Comparison of ENCODE assay signal across 20 cellular contexts in genomic region chr11:68033708-68034045, GRCh38. TPM values are rescaled to one million over a fixed set of nuclear protein-coding genes. Genes with fewer than 3 reads are reported as not detected.
DNase-seq lines count a peak whose midpoint lies in the region; ATAC-seq and TF ChIP-seq lines count a peak whose summit lies in the region.
"Had no signal": no experiment of that assay in that cellular context is flagged by ENCODE, and none has a peak within 500 bp of the region (broad histone marks: within the 10 kb centered on the region; RNA-seq: fewer than 3 reads in every experiment).

No MANE protein-coding gene starts in this region.

- peak overlapping the region in 1 of 4 donors; percentile 8 for H3K4me3 ChIP-seq in adrenal gland
- H3K4me3 ChIP-seq in gastrocnemius medialis: no peak overlapping the region
- H3K4me3 ChIP-seq in spleen: no peak overlapping the region
- H3K4me3 ChIP-seq: prostate gland had no signal

- H3K4me1 ChIP-seq in adrenal gland (replicated peaks in 1 of 2) (peaks cover 60 to 74% of the 10 kb centered on the region in 2 donors), gastrocnemius medialis (peaks cover 41 to 56% of the 10 kb centered on the region in 2 donors), spleen (peaks cover 37 to 87% (median 62%) of the 10 kb centered on the region in 6 donors)

- H3K9me3 Mint-ChIP-seq in immature natural killer cell: peaks cover 0 to 3% (median 0%) of the 10 kb centered on the region in 6 donors
- H3K9me3 Mint-ChIP-seq: natural killer cell had no signal

- ATAC-seq in gastrocnemius medialis: peak; percentile 11 to 23
- ATAC-seq in HG02970 (IDR thresholded peaks at IDR 0.05; ENCODE audit: low FRiP score, unreplicated experiment): no peak
- ATAC-seq: natural killer cell had no signal

- peak overlapping the region; percentile 78 to 98 (median 87) for H3K27ac ChIP-seq in adrenal gland
- peak overlapping the region; percentile 62 to 97 (median 83) for H3K27ac ChIP-seq in gastrocnemius medialis
- H3K27ac ChIP-seq in spleen: peak overlapping the region in 2 of 8 donors; percentile 14 to 15
- H3K27ac ChIP-seq: prostate gland had no signal

- H3K36me3 ChIP-seq in adrenal gland (replicated peaks in 1 of 2) (peaks cover 0 to 28% of the 10 kb centered on the region in 2 donors), gastrocnemius medialis (peaks cover 0 to 13% of the 10 kb centered on the region in 2 donors), spleen (peaks cover 0 to 40% (median 16%) of the 10 kb centered on the region in 6 donors)

- H3K27me3 Mint-ChIP-seq in immature natural killer cell (ENCODE audit: low read depth in 3 of 3): peaks cover 3 to 18% (median 3%) of the 10 kb centered on the region in 3 donors

- intact Hi-C loops in adrenal gland (cut with DNase I) (no loop called here), gastrocnemius medialis (cut with DNase I; ENCODE audit: low total_unique reads) (loop anchor here (5.0 to 10.0 kb wide), 2 partner anchors 239 to 449 kb away; partner anchors contain the start of genes C11orf24 and GSTP1), spleen (cut with DNase I; ENCODE audit: low total_unique reads) (no loop called here)

- in situ Hi-C loops in G401 (cut with HindIII; ENCODE audit: low sequenced_read_pairs): no loop called here
- in situ Hi-C loops in gastrocnemius medialis (cut with MboI; ENCODE audit: low sequenced_read_pairs in 4 of 4): no loop called here

- peak; percentile 13 to 91 for TF ChIP-seq POLR2A in adrenal gland (IDR thresholded peaks at IDR 0.05)
- TF ChIP-seq POLR2A in gastrocnemius medialis (IDR thresholded peaks at IDR 0.05): no peak
- no peak for TF ChIP-seq POLR2A in spleen (IDR thresholded peaks at IDR 0.05)

- 33 to 63% (median 40%) methylated on average over 2 to 12 of the region's 12 CpGs for WGBS in adrenal gland, 4 donors
- WGBS in spleen, 5 donors: 86 to 97% (median 95%) methylated on average over 4 to 12 of the region's 12 CpGs

- H3K27me3 ChIP-seq in adrenal gland (no peaks in the 10 kb centered on the region), gastrocnemius medialis (no peaks in the 10 kb centered on the region), spleen (replicated peaks in 1 of 7) (no peaks in the 10 kb centered on the region)

- DNase-seq in G401 (ENCODE audit: low spot score) (peak; percentile 25), adrenal gland (peak; percentile 88 to 98 (median 97)), immature natural killer cell (no peak), gastrocnemius medialis (peak; percentile 50 to 83), spleen (no peak), iPS-NIHi11 (ENCODE audit: low spot score) (no peak), ecto neural progenitor cell (ENCODE audit: low spot score) (no peak)
- DNase-seq: activated CD4-positive, alpha-beta T cell treated with anti-CD3 and anti-CD28 coated beads, Interleukin-2, amount 50 U/mL, for 1 hour; activated naive CD4-positive, alpha-beta T cell treated with Interleukin-2 at 50 U/mL for 16 hours; EL; GOT3; islet precursor cell; mesendoderm; natural killer cell; NCI-H1092 treated with DMSO at 0.1 percent for 48 hours; NCI-H2081; NCI-H524; stimulated activated CD4-positive, alpha-beta T cell treated with anti-CD3 and anti-CD28 coated beads, Interleukin-4, amount 100 ng/mL, for 4 hours had no signal

- TF ChIP-seq CTCF in adrenal gland (IDR thresholded peaks at IDR 0.05) (peak in 1 of 6 experiments; percentile 9), gastrocnemius medialis (IDR thresholded peaks at IDR 0.05 in 4 of 5, conservative IDR thresholded peaks at IDR 0.05 in 1 of 5) (no peak), spleen (IDR thresholded peaks at IDR 0.05 in 8 of 11, conservative IDR thresholded peaks at IDR 0.05 in 3 of 11) (no peak)

- H3K27ac Mint-ChIP-seq in immature natural killer cell: peak overlapping the region in 4 of 6 donors; percentile 30 to 86 (median 72)

- H3K36me3 Mint-ChIP-seq in immature natural killer cell: peaks cover 0 to 4% (median 0%) of the 10 kb centered on the region in 3 donors
- H3K36me3 Mint-ChIP-seq: natural killer cell had no signal

- H3K9me3 ChIP-seq in adrenal gland (replicated peaks in 1 of 3) (no peaks in the 10 kb centered on the region), gastrocnemius medialis (no peaks in the 10 kb centered on the region), spleen (no peaks in the 10 kb centered on the region)
- H3K9me3 ChIP-seq: prostate gland had no signal

- H3K4me1 Mint-ChIP-seq in immature natural killer cell: peaks cover 42 to 51% of the 10 kb centered on the region in 2 donors

- H3K4me3 Mint-ChIP-seq in immature natural killer cell: peak overlapping the region in 1 of 5 donors; percentile 15
- H3K4me3 Mint-ChIP-seq: natural killer cell had no signal

RNA-seq across cellular contexts. Expression of gene NDUFS8, which starts 3.2 kb away (rescaled TPM):
- 177 and 212 TPM in 2 replicates for total RNA-seq in G401 (2014; rRNA removed; shearing (Covaris generic))
- 1,000 to 10,000 TPM in 1 of 8 donors, 100 to 1,000 TPM in 7; 425 to 1,037 (median 520) TPM for total RNA-seq in adrenal gland
- 100 to 1,000 TPM; 199 to 814 (median 571) TPM for polyA plus RNA-seq in adrenal gland
- polyA plus RNA-seq in immature natural killer cell: 100 to 1,000 TPM; 204 to 258 (median 215) TPM
- 100 to 1,000 TPM; 242 to 432 (median 307) TPM for total RNA-seq in gastrocnemius medialis
- 100 to 1,000 TPM in 2 of 7 donors, 10 to 100 TPM in 5; 75.4 to 125 (median 91.5) TPM for total RNA-seq in spleen
- polyA plus RNA-seq in spleen: 100 to 1,000 TPM in 2 of 3 donors, 10 to 100 TPM in 1; 94.8 to 132 (median 105) TPM

RNA-seq across cellular contexts. Expression of gene TCIRG1, which starts 5.1 kb away (rescaled TPM):
- 9.7 and 9.8 TPM in 2 replicates for total RNA-seq in G401 (2014; rRNA removed; shearing (Covaris generic))
- total RNA-seq in adrenal gland (100 to 1,000 TPM; 112 to 384 (median 258) TPM), gastrocnemius medialis (10 to 100 TPM; 13.4 to 24.5 (median 14.1) TPM), spleen (100 to 1,000 TPM; 286 to 540 (median 360) TPM)
- polyA plus RNA-seq in adrenal gland (1,000 to 10,000 TPM in 1 of 3 donors, 100 to 1,000 TPM in 1, 10 to 100 TPM in 1; 28.4 to 1,150 (median 823) TPM), immature natural killer cell (100 to 1,000 TPM in 1 of 3 donors, 10 to 100 TPM in 2; 93.0 to 132 (median 93.3) TPM), spleen (100 to 1,000 TPM; 199 to 707 (median 698) TPM)

RNA-seq across cellular contexts. Expression of gene ALDH3B1, which starts 23.6 kb away (rescaled TPM):
- 1.2 and 2.1 TPM in 2 replicates for total RNA-seq in G401 (2014; rRNA removed; shearing (Covaris generic))
- total RNA-seq in adrenal gland (10 to 100 TPM; 38.7 to 70.3 (median 59.0) TPM), gastrocnemius medialis (1 to 10 TPM; 2.2 to 5.1 (median 3.6) TPM), spleen (10 to 100 TPM; 24.8 to 46.8 (median 37.8) TPM)
- polyA plus RNA-seq in adrenal gland (10 to 100 TPM; 24.4 to 35.4 (median 26.9) TPM), immature natural killer cell (1 to 10 TPM in 2 of 3 donors, not detected in 1; 3.4 to 3.8 TPM), spleen (10 to 100 TPM in 1 of 3 donors, 1 to 10 TPM in 2; 7.8 to 16.4 (median 7.9) TPM)

RNA-seq across cellular contexts. Expression of gene UNC93B1, which starts 29.8 kb away (rescaled TPM):
- total RNA-seq in G401 (2014; rRNA removed; shearing (Covaris generic)): 17.8 and 34.7 TPM in 2 replicates
- total RNA-seq in adrenal gland: 10 to 100 TPM; 23.1 to 81.2 (median 60.0) TPM
- 10 to 100 TPM; 10.3 to 57.7 (median 57.0) TPM for polyA plus RNA-seq in adrenal gland
- polyA plus RNA-seq in immature natural killer cell: 10 to 100 TPM; 29.7 to 42.7 (median 38.6) TPM
- 1 to 10 TPM; 5.4 to 8.8 (median 6.4) TPM for total RNA-seq in gastrocnemius medialis
- total RNA-seq in spleen: 100 to 1,000 TPM; 110 to 151 (median 128) TPM
- polyA plus RNA-seq in spleen: 100 to 1,000 TPM; 112 to 192 (median 162) TPM

Comparison
In these comparisons a context has a peak if more than half of its experiments do, and no peak if none do; other contexts are left out.
1. DNase-seq: peak in G401 (single experiment), adrenal gland (7 of 7) and gastrocnemius medialis (2 of 2); none in immature natural killer cell (0 of 3), spleen (single experiment), iPS-NIHi11 (single experiment) and ecto neural progenitor cell (single experiment).
2. POLR2A ChIP-seq: peak in adrenal gland (2 of 2); none in gastrocnemius medialis (0 of 2) and spleen (0 of 3).
3. RNA of gene TCIRG1, which starts 5.1 kb away (total RNA-seq): 286 to 540 TPM in spleen and 112 to 384 TPM in adrenal gland; 13.4 to 24.5 TPM in gastrocnemius medialis and 9.7 to 9.8 TPM in G401; every median in the first group is over 4 times any median in the second.